In genomic region chr4:16157609-16158503, GRCh38 we compare ENCODE assay signal across 1 cellular context.
TF ChIP-seq lines count a peak whose summit lies in the region.

No MANE protein-coding gene starts in this region.

TF ChIP-seq in HepG2, 621 proteins besides CTCF, POLR2A, EP300 and RAD21 (continued from another document):
- TF ChIP-seq ARID5B (CRISPR knock-in tag; IDR thresholded peaks at IDR 0.05) (no peak), BCL6 (CRISPR knock-in tag; IDR thresholded peaks at IDR 0.05) (0 out of 2 replicates have a peak, but pooled peaks have one; percentile 4), FOXA1 (IDR thresholded peaks at IDR 0.05) (no peak), FOXA1 (CRISPR knock-in tag; IDR thresholded peaks at IDR 0.05) (no peak), ZNF33B (CRISPR knock-in tag; IDR thresholded peaks at IDR 0.05) (no peak), SOX6 (IDR thresholded peaks at IDR 0.05) (no peak), SOX6 (CRISPR knock-in tag; IDR thresholded peaks at IDR 0.05) (peak; percentile 21; the same call in 1 of the 2 replicates), GATAD2A (CRISPR knock-in tag; IDR thresholded peaks at IDR 0.05) (peak; percentile 44; the same call in 1 of the 2 replicates), CEBPB (IDR thresholded peaks at IDR 0.05; ENCODE audit: borderline replicate concordance, low read depth, low read length) (peak; percentile 89), SMC3 (IDR thresholded peaks at IDR 0.05; ENCODE audit: low read length) (peak; percentile 13; the same call in 1 of the 2 replicates)
